ENCODE assay signal across 8 cellular contexts in genomic region chr17:44758414-44759095, GRCh38. TPM values are rescaled to one million over a fixed set of nuclear protein-coding genes. Genes with fewer than 3 reads are reported as not detected.
A peak's percentile ranks its signal among the peaks of the same experiment; 100 is the strongest.
DNase-seq lines count a peak whose midpoint lies in the region; ATAC-seq and TF ChIP-seq lines count a peak whose summit lies in the region.

TSS of gene ADAM11 (plus strand) at chr17:44758988. CDS start at chr17:44759200, 212 bp downstream.

- H2AFZ ChIP-seq in DND-41 (ENCODE audit: low read depth, low read length) (no peak within 1 kb of the TSS), OCI-LY1 (ENCODE audit: low read length) (no peak within 1 kb of the TSS)

- H3K4me1 ChIP-seq in DND-41 (ENCODE audit: insufficient read depth, low read length), result no peaks in the 10 kb centered on the region
- peaks cover 6% of the 10 kb centered on the region for H3K4me1 ChIP-seq in OCI-LY1 (ENCODE audit: insufficient read depth, low read length, severe bottlenecking)

- H3K27ac ChIP-seq in DND-41 (ENCODE audit: low read length) (no peak within 1 kb of the TSS), OCI-LY1 (ENCODE audit: low read depth, low read length, poor library complexity, severe bottlenecking) (no peak within 1 kb of the TSS)

- no peaks in the 10 kb centered on the region for H3K9me2 ChIP-seq in OCI-LY1 (ENCODE audit: low read depth, low read length)

- H3K79me2 ChIP-seq in DND-41 (ENCODE audit: insufficient read depth, low read length) (no peaks in the 10 kb centered on the region), OCI-LY1 (ENCODE audit: insufficient read depth, low read length) (no peaks in the 10 kb centered on the region)

- no peaks in the 10 kb centered on the region for H3K4me1 Mint-ChIP-seq in osteocyte (ENCODE audit: unreplicated experiment)

- H3K9me3 ChIP-seq in DND-41 (ENCODE audit: insufficient read depth, low read length, severe bottlenecking) (no peaks in the 10 kb centered on the region), OCI-LY1 (ENCODE audit: low read length) (no peaks in the 10 kb centered on the region)

- ATAC-seq in DND-41 (ENCODE audit: insufficient read depth, low read depth), result 0 out of 3 replicates have a peak, but pooled peaks have one; percentile 12
- ATAC-seq in HG02938 (IDR thresholded peaks at IDR 0.05; ENCODE audit: unreplicated experiment), result no peak

- H3K4me3 ChIP-seq in DND-41 (ENCODE audit: low read depth in 1 of 2, low read length in 2 of 2) (no peak within 1 kb of the TSS), OCI-LY1 (ENCODE audit: low read depth, low read length, poor library complexity, severe bottlenecking) (peak within 1 kb of the TSS; percentile 60), epithelial cell of proximal tubule (ENCODE audit: low read depth, low read length) (peak within 1 kb of the TSS; percentile 26)

- no peak within 1 kb of the TSS for H3K27ac Mint-ChIP-seq in osteocyte (ENCODE audit: unreplicated experiment)

- H3K9me3 Mint-ChIP-seq in osteocyte (ENCODE audit: unreplicated experiment), result no peaks in the 10 kb centered on the region

- H3K36me3 ChIP-seq in DND-41 (ENCODE audit: insufficient read depth, low read length), result no peaks in the 10 kb centered on the region
- no peaks in the 10 kb centered on the region for H3K36me3 ChIP-seq in OCI-LY1 (ENCODE audit: insufficient read depth, low read length)

- H4K20me1 ChIP-seq in DND-41 (ENCODE audit: insufficient read depth, low read length), result peaks cover 8% of the 10 kb centered on the region
- H4K20me1 ChIP-seq in OCI-LY1 (ENCODE audit: insufficient read depth, low read length), result no peaks in the 10 kb centered on the region

- no peak for DNase-seq in DND-41
- DNase-seq in epithelial cell of proximal tubule (ENCODE audit: low read depth), result no peak
- no peak for DNase-seq in osteocyte (ENCODE audit: extremely low spot score, unreplicated experiment)
- DNase-seq in mucosa of gallbladder (ENCODE audit: low spot score), result no peak
- DNase-seq in NCI-H1436 treated with DMSO at 0.1 percent for 48 hours (lab: John Stamatoyannopoulos, UW), result no peak
- no peak for DNase-seq in cerebellar cortex (ENCODE audit: low spot score)

- H3K4me2 ChIP-seq in DND-41 (ENCODE audit: insufficient read depth, low read length), result no peak within 1 kb of the TSS
- H3K4me2 ChIP-seq in OCI-LY1 (ENCODE audit: low read length), result peak within 1 kb of the TSS; percentile 78

- H3K27me3 ChIP-seq in DND-41 (ENCODE audit: insufficient read depth, low read length, poor library complexity) (peaks cover 25% of the 10 kb centered on the region), OCI-LY1 (ENCODE audit: insufficient read depth, low read length) (peaks cover 16% of the 10 kb centered on the region)

- peak within 1 kb of the TSS; percentile 65 for H3K4me3 Mint-ChIP-seq in osteocyte (ENCODE audit: unreplicated experiment)

- H3K36me3 Mint-ChIP-seq in osteocyte (ENCODE audit: unreplicated experiment), result no peaks in the 10 kb centered on the region

- H3K9ac ChIP-seq in DND-41 (ENCODE audit: low read depth, low read length), result no peak within 1 kb of the TSS
- H3K9ac ChIP-seq in OCI-LY1 (ENCODE audit: low read length), result peak within 1 kb of the TSS; percentile 43; the same call in 1 of the 2 replicates

- H3K27me3 Mint-ChIP-seq in osteocyte (ENCODE audit: unreplicated experiment), result peaks cover 4% of the 10 kb centered on the region

- TF ChIP-seq CTCF in DND-41 (IDR thresholded peaks at IDR 0.05; ENCODE audit: borderline replicate concordance, extremely low read depth, low read length, poor library complexity, severe bottlenecking) (no peak), OCI-LY1 (IDR thresholded peaks at IDR 0.05; ENCODE audit: low read length) (no peak), epithelial cell of proximal tubule (conservative IDR thresholded peaks at IDR 0.05; ENCODE audit: low read depth, low read length) (no peak), osteocyte (IDR thresholded peaks at IDR 0.05) (no peak)

- H3F3A ChIP-seq in OCI-LY1 (ENCODE audit: insufficient read depth, low read length), result no peaks in the 10 kb centered on the region

RNA-seq across cellular contexts. Expression of gene ADAM11, which starts in this region (rescaled TPM):
- total RNA-seq in epithelial cell of proximal tubule (0.06 and 0.36 TPM in 2 replicates), osteocyte (1.0 and 1.7 TPM in 2 replicates), mucosa of gallbladder (2.8 TPM)

Comparison
In these comparisons a context has a peak if more than half of its experiments do, and no peak if none do; other contexts are left out.
1. H3K4me3 ChIP-seq: peak in OCI-LY1 (single experiment) and epithelial cell of proximal tubule (single experiment); none in DND-41 (0 of 2).